Comparison of ENCODE assay signal across 15 cellular contexts in the genomic region with DNA sequence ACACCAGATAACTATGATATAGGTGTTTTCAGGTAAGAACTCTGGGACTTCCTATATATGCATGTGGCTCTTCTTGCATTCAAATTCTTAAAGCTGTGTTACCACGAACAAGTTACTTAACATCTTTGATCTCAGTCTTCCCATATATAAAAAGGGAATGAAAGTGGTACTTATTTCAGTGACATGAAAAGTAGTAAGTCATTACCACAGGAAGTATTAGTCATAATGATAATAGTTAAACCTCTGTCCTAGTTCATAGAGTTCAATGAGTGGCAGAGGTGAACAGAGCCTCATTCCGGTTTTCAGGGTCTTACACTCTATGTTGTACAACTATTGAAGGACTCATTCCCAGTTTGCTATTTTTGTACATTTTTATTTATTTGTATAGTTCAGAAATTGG.
A peak's percentile ranks its signal among the peaks of the same experiment; 100 is the strongest.
DNase-seq lines count a peak whose midpoint lies in the region; ATAC-seq and TF ChIP-seq lines count a peak whose summit lies in the region.
"Had no signal": no experiment of that assay in that cellular context is flagged by ENCODE, and none has a peak within 500 bp of the region (broad histone marks: within the 10 kb centered on the region; RNA-seq: fewer than 3 reads in every experiment).

No MANE protein-coding gene starts in this region.

- H3K27me3 Mint-ChIP-seq in activated T-helper 1 cell treated with anti-CD3 and anti-CD28 coated beads, Interleukin-12 subunit alpha, Interleukin-12 subunit beta, Interleukin-2, Interleukin-4 antibody, amounts not matched to agents 30 ng/mL and 10 ng/mL and 1 ng/mL, durations not matched to agents 14 hours and 24 hours and 36 hours (ENCODE audit: insufficient read depth): no peaks in the 10 kb centered on the region
- H3K27me3 Mint-ChIP-seq: stimulated activated naive CD8-positive, alpha-beta T cell treated with anti-CD3 and anti-CD28 coated beads, Interleukin-15, Interleukin-2, amounts not matched to agents 100 ng/mL and 50 ng/mL, for 24 hours had no signal

- no peaks in the 10 kb centered on the region for H3K9me3 ChIP-seq in hepatocyte (ENCODE audit: low read depth)
- H3K9me3 ChIP-seq: body of pancreas, spleen had no signal

- no peaks in the 10 kb centered on the region for H3K27me3 ChIP-seq in hepatocyte
- H3K27me3 ChIP-seq: body of pancreas, spleen had no signal

- H2AFZ ChIP-seq in hepatocyte: no peak overlapping the region

- H3K9me2 ChIP-seq in hepatocyte (replicated peaks; ENCODE audit: insufficient read depth): no peaks in the 10 kb centered on the region

- H4K20me1 ChIP-seq in hepatocyte (ENCODE audit: insufficient read depth, poor library complexity, severe bottlenecking): no peaks in the 10 kb centered on the region

- H3K4me2 ChIP-seq in hepatocyte: no peak overlapping the region

- peak; percentile 83 for ATAC-seq in GM18873 (IDR thresholded peaks at IDR 0.05; ENCODE audit: low FRiP score, unreplicated experiment)
- ATAC-seq in GM21737 (IDR thresholded peaks at IDR 0.05; ENCODE audit: unreplicated experiment): peak; percentile 84
- peak; percentile 96 for ATAC-seq in HG03196 (IDR thresholded peaks at IDR 0.05; ENCODE audit: unreplicated experiment)
- ATAC-seq: body of pancreas, esophagus mucosa had no signal

- intact Hi-C loops in activated T-helper 1 cell treated with anti-CD3 and anti-CD28 coated beads, Interleukin-12 subunit alpha, Interleukin-12 subunit beta, Interleukin-2, Interleukin-4 antibody, amounts not matched to agents 30 ng/mL and 10 ng/mL and 1 ng/mL, durations not matched to agents 14 hours and 24 hours and 36 hours (cut with micrococcal nuclease): no loop called here

- H3K4me1 ChIP-seq in hepatocyte (ENCODE audit: insufficient read depth): peaks cover 6% of the 10 kb centered on the region
- H3K4me1 ChIP-seq: body of pancreas, spleen had no signal

- WGBS in hepatocyte (ENCODE audit: low lambda C conversion rate, missing lambda C conversion rate): 80% methylated on average over 2 of the region's 2 CpGs

- H3K36me3 Mint-ChIP-seq in activated T-helper 1 cell treated with anti-CD3 and anti-CD28 coated beads, Interleukin-12 subunit alpha, Interleukin-12 subunit beta, Interleukin-2, Interleukin-4 antibody, amounts not matched to agents 30 ng/mL and 10 ng/mL and 1 ng/mL, durations not matched to agents 14 hours and 24 hours and 36 hours (ENCODE audit: low read depth): no peaks in the 10 kb centered on the region

- peak; percentile 9 for DNase-seq in RKO (ENCODE audit: low spot score)
- DNase-seq in hepatocyte (ENCODE audit: low spot score): no peak
- DNase-seq in anterior cingulate cortex (lab: John Stamatoyannopoulos, UW): no peak
- DNase-seq in activated T-helper 1 cell treated with anti-CD3 and anti-CD28 coated beads, Interleukin-12 subunit alpha, Interleukin-12 subunit beta, Interleukin-2, Interleukin-4 antibody, amounts not matched to agents 30 ng/mL and 10 ng/mL and 1 ng/mL, durations not matched to agents 14 hours and 24 hours and 36 hours (ENCODE audit: low spot score): no peak
- DNase-seq in stimulated activated naive CD4-positive, alpha-beta T cell (lab: John Stamatoyannopoulos, UW): no peak
- DNase-seq: body of pancreas, Calu3, NCI-H2171, spleen had no signal

- no peak overlapping the region for H3K4me3 Mint-ChIP-seq in activated T-helper 1 cell treated with anti-CD3 and anti-CD28 coated beads, Interleukin-12 subunit alpha, Interleukin-12 subunit beta, Interleukin-2, Interleukin-4 antibody, amounts not matched to agents 30 ng/mL and 10 ng/mL and 1 ng/mL, durations not matched to agents 14 hours and 24 hours and 36 hours
- H3K4me3 Mint-ChIP-seq: nephron; stimulated activated naive CD8-positive, alpha-beta T cell treated with anti-CD3 and anti-CD28 coated beads, Interleukin-15, Interleukin-2, amounts not matched to agents 100 ng/mL and 50 ng/mL, for 24 hours had no signal

- H3K79me2 ChIP-seq in hepatocyte: no peaks in the 10 kb centered on the region

- no peak overlapping the region for H3K27ac Mint-ChIP-seq in activated T-helper 1 cell treated with anti-CD3 and anti-CD28 coated beads, Interleukin-12 subunit alpha, Interleukin-12 subunit beta, Interleukin-2, Interleukin-4 antibody, amounts not matched to agents 30 ng/mL and 10 ng/mL and 1 ng/mL, durations not matched to agents 14 hours and 24 hours and 36 hours
- H3K27ac Mint-ChIP-seq: nephron; stimulated activated naive CD8-positive, alpha-beta T cell treated with anti-CD3 and anti-CD28 coated beads, Interleukin-15, Interleukin-2, amounts not matched to agents 100 ng/mL and 50 ng/mL, for 24 hours had no signal

- TF ChIP-seq CTCF in hepatocyte (IDR thresholded peaks at IDR 0.05; ENCODE audit: poor library complexity): no peak

- no peak overlapping the region for H3K27ac ChIP-seq in hepatocyte
- H3K27ac ChIP-seq: body of pancreas, spleen had no signal

- no peaks in the 10 kb centered on the region for H3K36me3 ChIP-seq in hepatocyte (replicated peaks; ENCODE audit: insufficient read depth, low read depth)
- H3K36me3 ChIP-seq: spleen had no signal

- H3K4me1 Mint-ChIP-seq in activated T-helper 1 cell treated with anti-CD3 and anti-CD28 coated beads, Interleukin-12 subunit alpha, Interleukin-12 subunit beta, Interleukin-2, Interleukin-4 antibody, amounts not matched to agents 30 ng/mL and 10 ng/mL and 1 ng/mL, durations not matched to agents 14 hours and 24 hours and 36 hours (ENCODE audit: low read depth): no peaks in the 10 kb centered on the region

- no peaks in the 10 kb centered on the region for H3K9me3 Mint-ChIP-seq in activated T-helper 1 cell treated with anti-CD3 and anti-CD28 coated beads, Interleukin-12 subunit alpha, Interleukin-12 subunit beta, Interleukin-2, Interleukin-4 antibody, amounts not matched to agents 30 ng/mL and 10 ng/mL and 1 ng/mL, durations not matched to agents 14 hours and 24 hours and 36 hours
- H3K9me3 Mint-ChIP-seq: nephron had no signal

- H3K4me3 ChIP-seq in hepatocyte: no peak overlapping the region
- H3K4me3 ChIP-seq: body of pancreas, spleen had no signal
